22 cellular contexts compared by ENCODE assay signal in genomic region chr4:186414365-186414764, GRCh38.
DNase-seq lines count a peak whose midpoint lies in the region; ATAC-seq, FAIRE-seq and TF ChIP-seq lines count a peak whose summit lies in the region.
"Had no signal": no experiment of that assay in that cellular context is flagged by ENCODE, and none has a peak within 500 bp of the region (broad histone marks: within the 10 kb centered on the region; RNA-seq: fewer than 3 reads in every experiment).

No MANE protein-coding gene starts in this region.

- in situ Hi-C loops in transverse colon (cut with MboI; ENCODE audit: low pct_ligation_motif_present in 1 of 4, low pct_unique_long_range_greater_than_20kb in 1 of 4, low sequenced_read_pairs in 3 of 4): no loop called here

- whole genome bisulfite sequencing in transverse colon (ENCODE audit: low coverage in 1 of 2), 2 donors: 60 to 70% methylated on average over 1 of the region's 1 CpG

- DNase-seq in activated CD4-positive, alpha-beta T cell treated with anti-CD3 and anti-CD28 coated beads, Interleukin-2, amount 10 ng/mL, durations not matched to agents 24 days and 14 days: peak; percentile 10
- no peak for DNase-seq in activated CD4-positive, alpha-beta T cell treated with anti-CD3 and anti-CD28 coated beads for 48 hours
- DNase-seq in transverse colon (peak; percentile 9), frontal cortex (ENCODE audit: low spot score in 2 of 2) (no peak)
- DNase-seq: Caco-2; CD4-positive, CD25-positive, alpha-beta regulatory T cell; CD8-positive, alpha-beta T cell; DMS153; DND-41; GM23248; H7; HCEC 1CT had no signal

- TF ChIP-seq EP300 in transverse colon (IDR thresholded peaks at IDR 0.05; ENCODE audit: low read depth): no peak

- H3K36me3 ChIP-seq in mucosa of rectum (ENCODE audit: control insufficient read depth in 2 of 2, insufficient read depth in 2 of 2, low read length in 2 of 2) (no peaks in the 10 kb centered on the region), transverse colon (no peaks in the 10 kb centered on the region)
- H3K36me3 ChIP-seq: BLaER1 had no signal

- no peak for ATAC-seq in GM21737 (IDR thresholded peaks at IDR 0.05; ENCODE audit: unreplicated experiment)
- ATAC-seq: CD8-positive, alpha-beta T cell had no signal

- H3K4me1 ChIP-seq in mucosa of rectum (ENCODE audit: control insufficient read depth in 2 of 2, insufficient read depth in 2 of 2, low read length in 2 of 2) (peaks cover 4 to 13% of the 10 kb centered on the region in 2 donors), transverse colon (peaks cover 0 to 15% (median 6%) of the 10 kb centered on the region in 4 donors)
- H3K4me1 ChIP-seq: BLaER1, Caco-2 had no signal

- H3K36me3 Mint-ChIP-seq in activated CD4-positive, alpha-beta T cell treated with anti-CD3 and anti-CD28 coated beads, Interleukin-2, amount 10 ng/mL, durations not matched to agents 24 days and 14 days (ENCODE audit: low read depth): no peaks in the 10 kb centered on the region
- H3K36me3 Mint-ChIP-seq: CD4-positive, CD25-positive, alpha-beta regulatory T cell; CD8-positive, alpha-beta T cell had no signal

- peak overlapping the region; percentile 9 to 48 for H3K27ac ChIP-seq in mucosa of rectum (ENCODE audit: low read depth in 2 of 2, low read length in 2 of 2)
- H3K27ac ChIP-seq in transverse colon: peak overlapping the region in 3 of 4 donors; percentile 8 to 50 (median 35)
- H3K27ac ChIP-seq: 22Rv1, BLaER1, C4-2B, GM23248 had no signal

- intact Hi-C loops in activated CD4-positive, alpha-beta T cell treated with anti-CD3 and anti-CD28 coated beads, Interleukin-2, amount 10 ng/mL, durations not matched to agents 24 days and 14 days (cut with micrococcal nuclease): no loop called here
- intact Hi-C loops in transverse colon (cut with DNase I; ENCODE audit: low total_unique reads): no loop called here

- H3K9me3 ChIP-seq in mucosa of rectum (ENCODE audit: control insufficient read depth in 2 of 2, low read length in 2 of 2): no peaks in the 10 kb centered on the region
- no peaks in the 10 kb centered on the region for H3K9me3 ChIP-seq in transverse colon
- H3K9me3 ChIP-seq: BLaER1, Caco-2 had no signal

- H3K27ac Mint-ChIP-seq in activated CD4-positive, alpha-beta T cell treated with anti-CD3 and anti-CD28 coated beads, Interleukin-2, amount 10 ng/mL, durations not matched to agents 24 days and 14 days: no peak overlapping the region
- H3K27ac Mint-ChIP-seq: B cell; CD4-positive, CD25-positive, alpha-beta regulatory T cell; CD8-positive, alpha-beta T cell had no signal

- H3K4me3 Mint-ChIP-seq in activated CD4-positive, alpha-beta T cell treated with anti-CD3 and anti-CD28 coated beads, Interleukin-2, amount 10 ng/mL, durations not matched to agents 24 days and 14 days: no peak overlapping the region
- H3K4me3 Mint-ChIP-seq: B cell; CD4-positive, CD25-positive, alpha-beta regulatory T cell; CD8-positive, alpha-beta T cell had no signal

- peak overlapping the region in 1 of 2 donors; percentile 10 for H3K9ac ChIP-seq in mucosa of rectum (ENCODE audit: low read depth in 1 of 2, low read length in 2 of 2)
- H3K9ac ChIP-seq: BLaER1, GM23248 had no signal

- no peaks in the 10 kb centered on the region for H3K27me3 Mint-ChIP-seq in activated CD4-positive, alpha-beta T cell treated with anti-CD3 and anti-CD28 coated beads, Interleukin-2, amount 10 ng/mL, durations not matched to agents 24 days and 14 days
- H3K27me3 Mint-ChIP-seq: B cell; CD4-positive, CD25-positive, alpha-beta regulatory T cell had no signal

- TF ChIP-seq CTCF in transverse colon (IDR thresholded peaks at IDR 0.05): no peak

- H3K27me3 ChIP-seq in mucosa of rectum (ENCODE audit: control insufficient read depth in 2 of 2, insufficient read depth in 2 of 2, low read length in 2 of 2) (no peaks in the 10 kb centered on the region), transverse colon (no peaks in the 10 kb centered on the region)
- H3K27me3 ChIP-seq: BLaER1 had no signal

- no peak for FAIRE-seq in frontal cortex (lab: Jason Lieb, UNC)
- FAIRE-seq: A204.1, G401.6, GM12892, H1 had no signal

- TF ChIP-seq POLR2A in transverse colon (IDR thresholded peaks at IDR 0.05): no peak

- H3K9me3 Mint-ChIP-seq in activated CD4-positive, alpha-beta T cell treated with anti-CD3 and anti-CD28 coated beads, Interleukin-2, amount 10 ng/mL, durations not matched to agents 24 days and 14 days: no peaks in the 10 kb centered on the region
- H3K9me3 Mint-ChIP-seq: CD8-positive, alpha-beta T cell had no signal

- no peaks in the 10 kb centered on the region for H3K4me1 Mint-ChIP-seq in activated CD4-positive, alpha-beta T cell treated with anti-CD3 and anti-CD28 coated beads, Interleukin-2, amount 10 ng/mL, durations not matched to agents 24 days and 14 days
- H3K4me1 Mint-ChIP-seq: B cell; CD4-positive, CD25-positive, alpha-beta regulatory T cell had no signal

- H3K4me3 ChIP-seq in mucosa of rectum (ENCODE audit: low read length in 2 of 2) (peak overlapping the region in 1 of 2 donors; percentile 8), transverse colon (no peak overlapping the region)
- H3K4me3 ChIP-seq: BLaER1, GM23248 had no signal

Comparison
In these comparisons a context has a peak if more than half of its experiments do, and no peak if none do; other contexts are left out.
1. DNase-seq: peak in activated CD4-positive, alpha-beta T cell treated with anti-CD3 and anti-CD28 coated beads, Interleukin-2, amount 10 ng/mL, durations not matched to agents 24 days and 14 days (single experiment) and transverse colon (single experiment); none in activated CD4-positive, alpha-beta T cell treated with anti-CD3 and anti-CD28 coated beads for 48 hours (single experiment) and frontal cortex (0 of 2).